ENCODE assay signal across 8 cellular contexts in the genomic region with DNA sequence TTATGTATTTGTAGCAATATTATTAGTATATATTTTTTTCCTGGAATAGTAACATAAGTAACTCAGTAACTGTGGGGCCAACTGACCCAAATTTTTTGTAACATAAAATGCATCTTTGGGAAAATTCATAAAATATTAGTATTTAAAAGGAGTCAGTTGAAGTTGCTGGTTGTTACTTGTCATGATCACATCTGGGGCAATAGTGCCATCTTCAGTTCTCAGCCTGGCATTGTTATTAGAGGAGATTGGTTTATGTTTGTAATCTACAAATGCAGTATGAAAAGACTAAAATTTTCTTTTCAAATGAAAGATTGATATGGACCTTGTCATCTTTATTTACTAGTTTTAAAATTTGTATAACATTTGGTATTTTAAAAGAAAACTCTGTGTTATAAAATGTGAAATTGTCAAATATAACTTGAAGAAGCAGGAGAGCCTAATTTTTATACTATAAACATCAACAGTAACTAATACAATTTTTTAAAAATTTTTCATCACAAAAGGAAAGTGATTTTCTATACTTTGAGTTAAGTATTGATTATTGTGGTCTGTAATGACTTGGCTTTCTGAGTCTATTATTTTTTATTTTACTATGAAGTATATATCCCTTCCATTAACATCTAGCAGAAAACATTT. TPM values are rescaled to one million over a fixed set of nuclear protein-coding genes. Genes with fewer than 3 reads are reported as not detected.
DNase-seq lines count a peak whose midpoint lies in the region; ATAC-seq and TF ChIP-seq lines count a peak whose summit lies in the region.

No MANE protein-coding gene starts in this region.

- TF ChIP-seq CTCF in chondrocyte (IDR thresholded peaks at IDR 0.05), result peak; percentile 87
- peak; percentile 37 for TF ChIP-seq CTCF in nephron progenitor cell (IDR thresholded peaks at IDR 0.05)

- H3K27me3 Mint-ChIP-seq in chondrocyte (ENCODE audit: low read depth), result no peaks in the 10 kb centered on the region
- no peaks in the 10 kb centered on the region for H3K27me3 Mint-ChIP-seq in nephron progenitor cell (ENCODE audit: low read depth, poor library complexity)

- H3K9me3 Mint-ChIP-seq in chondrocyte (ENCODE audit: low read depth) (no peaks in the 10 kb centered on the region), nephron progenitor cell (no peaks in the 10 kb centered on the region)

- peak; percentile 59 for ATAC-seq in HG02981 (IDR thresholded peaks at IDR 0.05; ENCODE audit: unreplicated experiment)

- H3K27me3 ChIP-seq in MG63, result no peaks in the 10 kb centered on the region

- H3K4me3 Mint-ChIP-seq in chondrocyte (ENCODE audit: unreplicated experiment) (no peak overlapping the region), nephron progenitor cell (no peak overlapping the region)

- DNase-seq in NCI-H748 (lab: John Stamatoyannopoulos, UW; ENCODE audit: unreplicated experiment) (peak; percentile 13), NCI-H748 treated with DMSO at 0.1 percent for 48 hours (lab: John Stamatoyannopoulos, UW) (no peak), NCI-H446 treated with DMSO at 0.1 percent for 48 hours (lab: John Stamatoyannopoulos, UW) (peak; percentile 33), chondrocyte (ENCODE audit: low spot score) (no peak), nephron progenitor cell (peak; percentile 3), MG63 (no peak), occipital lobe (lab: John Stamatoyannopoulos, UW) (no peak)

- no peaks in the 10 kb centered on the region for H3K36me3 ChIP-seq in MG63

- H3K27ac Mint-ChIP-seq in chondrocyte (ENCODE audit: unreplicated experiment) (no peak overlapping the region), nephron progenitor cell (no peak overlapping the region)

- H3K36me3 Mint-ChIP-seq in chondrocyte (ENCODE audit: low read depth) (no peaks in the 10 kb centered on the region), nephron progenitor cell (ENCODE audit: low read depth) (no peaks in the 10 kb centered on the region)

- no peaks in the 10 kb centered on the region for H3K9me3 ChIP-seq in MG63

- no peak overlapping the region for H3K4me3 ChIP-seq in MG63

- H3K4me1 Mint-ChIP-seq in chondrocyte (ENCODE audit: low read depth), result no peaks in the 10 kb centered on the region
- no peaks in the 10 kb centered on the region for H3K4me1 Mint-ChIP-seq in nephron progenitor cell

RNA-seq across cellular contexts. Expression of a gene that starts 38.8 kb away (rescaled TPM):
- total RNA-seq in chondrocyte (12.2 to 13.7 TPM (median 12.7 TPM) in 3 replicates), occipital lobe (30.3 TPM)
- total RNA-seq in MG63 (2014; rRNA removed; shearing (Covaris generic); ENCODE audit: low replicate concordance), result 41.2 and 45.8 TPM in 2 replicates

Comparison
In these comparisons a context has a peak if more than half of its experiments do, and no peak if none do; other contexts are left out.
1. DNase-seq: peak in NCI-H748 (single experiment), NCI-H446 treated with DMSO at 0.1 percent for 48 hours (single experiment) and nephron progenitor cell (single experiment); none in NCI-H748 treated with DMSO at 0.1 percent for 48 hours (single experiment), chondrocyte (single experiment), MG63 (single experiment) and occipital lobe (single experiment).